In the genomic region with DNA sequence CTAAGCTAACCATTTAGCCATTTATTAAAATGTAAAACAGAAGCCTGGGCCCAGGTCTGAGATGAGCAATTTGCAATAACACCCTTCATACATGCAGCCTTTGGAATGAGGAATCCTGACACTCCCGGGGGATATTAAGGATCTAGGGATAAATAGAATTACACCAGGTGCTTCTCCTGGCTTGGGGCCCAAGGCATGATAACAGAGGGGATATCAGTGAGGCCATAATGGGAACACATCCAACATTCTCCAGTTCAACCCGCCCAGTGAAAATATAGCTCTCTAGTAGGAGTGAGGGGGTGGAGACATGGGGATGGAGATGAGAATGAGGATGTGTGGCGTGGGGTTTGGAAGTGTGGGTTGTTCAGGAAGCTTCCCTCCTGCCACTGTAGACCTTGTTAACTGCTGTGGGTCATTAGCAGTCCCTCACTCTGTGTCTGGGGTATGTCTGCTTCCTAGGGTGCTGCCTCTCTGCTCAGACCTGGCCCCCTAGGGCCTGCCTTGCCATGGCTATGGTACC, we compare ENCODE assay signal across 21 cellular contexts. TPM values are rescaled to one million over a fixed set of nuclear protein-coding genes. Genes with fewer than 3 reads are reported as not detected.
"Had no signal": no experiment of that assay in that cellular context is flagged by ENCODE, and none has a peak within 500 bp of the region (broad histone marks: within the 10 kb centered on the region; RNA-seq: fewer than 3 reads in every experiment).

No MANE protein-coding gene starts in this region.

- H3K9me3 ChIP-seq: colonic mucosa, gastrocnemius medialis, left ventricle myocardium inferior, sigmoid colon, testis, upper lobe of right lung had no signal

- H3K36me3 ChIP-seq: colonic mucosa, gastrocnemius medialis, left ventricle myocardium inferior, sigmoid colon, upper lobe of right lung had no signal

- H3K27me3 ChIP-seq: colonic mucosa, gastrocnemius medialis, sigmoid colon, testis, upper lobe of right lung had no signal

- H3K4me1 ChIP-seq: colonic mucosa, gastrocnemius medialis, left ventricle myocardium inferior, sigmoid colon, testis, upper lobe of right lung had no signal

- H3K27ac ChIP-seq: colonic mucosa, gastrocnemius medialis, left ventricle myocardium inferior, sigmoid colon, testis, upper lobe of right lung had no signal

- DNase-seq: activated CD4-positive, alpha-beta T cell treated with anti-CD3 and anti-CD28 coated beads, Interleukin-2, amount 10 ng/mL, durations not matched to agents 7 days and 5 days; activated CD4-positive, CD25-positive, alpha-beta regulatory T cell; activated naive CD4-positive, alpha-beta T cell treated with anti-CD3 and anti-CD28 coated beads, Interleukin-2, amount 10 ng/mL, durations not matched to agents 7 days and 5 days; activated T-cell treated with anti-CD3 and anti-CD28 coated beads for 4 hours; colonic mucosa; effector CD8-positive, alpha-beta T cell; gastrocnemius medialis; kidney; left ventricle myocardium inferior; mesenchymal stem cell; nephron progenitor cell; sigmoid colon; stimulated activated CD4-positive, alpha-beta T cell treated with anti-CD3 and anti-CD28 coated beads, Interleukin-12 subunit alpha, Interleukin-12 subunit beta, amount 100 ng/mL, for 4 hours; stimulated activated CD4-positive, alpha-beta T cell treated with anti-CD3 and anti-CD28 coated beads, Interleukin-4, amount 100 ng/mL, for 1 hour; stimulated activated CD8-positive, alpha-beta memory T cell treated with anti-CD3 and anti-CD28 coated beads, Interleukin-4, amount 100 ng/mL, for 48 hours; testis; upper lobe of right lung had no signal

- H3K4me3 ChIP-seq: colonic mucosa, gastrocnemius medialis, left ventricle myocardium inferior, sigmoid colon, testis, upper lobe of right lung had no signal

RNA-seq across cellular contexts. Expression of a gene that starts 57.9 kb away (rescaled TPM):
- total RNA-seq: activated CD4-positive, alpha-beta T cell treated with anti-CD3 and anti-CD28 coated beads, Interleukin-2, amount 10 ng/mL, durations not matched to agents 7 days and 5 days; activated CD8-positive, alpha-beta memory T cell treated with anti-CD3 and anti-CD28 coated beads for 36 hours; activated T-helper 17 cell treated with anti-CD3 and anti-CD28 coated beads, Interleukin-2, amount 50 U/mL, for 72 hours; fibroblast of lung; pulmonary artery endothelial cell had no signal
